ENCODE assay signal across 8 cellular contexts in genomic region chr4:55395529-55396304, GRCh38. TPM values are rescaled to one million over a fixed set of nuclear protein-coding genes. Genes with fewer than 3 reads are reported as not detected.
DNase-seq lines count a peak whose midpoint lies in the region; ATAC-seq and TF ChIP-seq lines count a peak whose summit lies in the region.

TSS of gene TMEM165 (plus strand) at chr4:55395957. CDS start at chr4:55396190, 233 bp downstream.

- POLR2A ChIA-PET in activated CD4-positive, alpha-beta memory T cell treated with anti-CD3 and anti-CD28 coated beads for 36 hours (lab: Charles Lee) = interaction anchor here (0.7 to 2.2 kb wide), 6 partner anchors 9 to 151 kb away, joined by 4 to 10 read pairs (median 4); partner anchors contain the start of genes CLOCK and SRD5A3

- peaks cover 0 to 2% (median 0%) of the 10 kb centered on the region in 7 donors for H3K9me3 Mint-ChIP-seq in CD4-positive, CD25-positive, alpha-beta regulatory T cell
- no peaks in the 10 kb centered on the region for H3K9me3 Mint-ChIP-seq in activated CD4-positive, alpha-beta memory T cell treated with anti-CD3 and anti-CD28 coated beads for 36 hours

- CTCF ChIA-PET in activated CD4-positive, alpha-beta memory T cell treated with anti-CD3 and anti-CD28 coated beads for 36 hours (lab: Charles Lee) = interaction anchor here (0.5 to 5.0 kb wide), 10 partner anchors 10 to 598 kb away, joined by 3 to 53 read pairs (median 4); partner anchors contain the start of genes CEP135 and SRD5A3

- DNase-seq in CD4-positive, CD25-positive, alpha-beta regulatory T cell = peak; percentile 86 to 95 (median 91)
- peak; percentile 89 for DNase-seq in NCI-H82 (lab: John Stamatoyannopoulos, UW)
- peak; percentile 94 for DNase-seq in activated CD4-positive, alpha-beta memory T cell treated with anti-CD3 and anti-CD28 coated beads for 36 hours
- DNase-seq in dermis microvascular lymphatic vessel endothelial cell (ENCODE audit: low read depth in 2 of 2) = peak; percentile 58 to 91
- peak; percentile 96 to 97 (median 97) for DNase-seq in right lobe of liver
- DNase-seq in stimulated activated CD4-positive, alpha-beta T cell treated with anti-CD3 and anti-CD28 coated beads, Interleukin-4, amount 100 ng/mL, for 4 hours = peak; percentile 87 to 89

- H3K27ac Mint-ChIP-seq in CD4-positive, CD25-positive, alpha-beta regulatory T cell = peak within 1 kb of the TSS; percentile 97 to 100 (median 98)
- H3K27ac Mint-ChIP-seq in activated CD4-positive, alpha-beta memory T cell treated with anti-CD3 and anti-CD28 coated beads for 36 hours = peak within 1 kb of the TSS; percentile 93

- peak; percentile 94 for ATAC-seq in CD4-positive, CD25-positive, alpha-beta regulatory T cell (ENCODE audit: low read depth in 2 of 2)
- peak; percentile 94 for ATAC-seq in GM19452 (IDR thresholded peaks at IDR 0.05; ENCODE audit: unreplicated experiment)
- ATAC-seq in HG03575 (IDR thresholded peaks at IDR 0.05; ENCODE audit: extremely low read depth, insufficient number of reproducible peaks, low FRiP score, unreplicated experiment) = peak; percentile 55
- ATAC-seq in right lobe of liver = peak; percentile 97 to 100 (median 98)

- H3K4me3 ChIP-seq in CD4-positive, CD25-positive, alpha-beta regulatory T cell (ENCODE audit: low read depth, low read length) = peak within 1 kb of the TSS; percentile 95
- H3K4me3 ChIP-seq in right lobe of liver = peak within 1 kb of the TSS; percentile 84 to 98 (median 88)

- TF ChIP-seq CTCF in right lobe of liver (IDR thresholded peaks at IDR 0.05) = no peak

- H3K4me3 Mint-ChIP-seq in CD4-positive, CD25-positive, alpha-beta regulatory T cell = peak within 1 kb of the TSS; percentile 95 to 98 (median 97)
- peak within 1 kb of the TSS; percentile 90 for H3K4me3 Mint-ChIP-seq in activated CD4-positive, alpha-beta memory T cell treated with anti-CD3 and anti-CD28 coated beads for 36 hours

- no peaks in the 10 kb centered on the region for H3K36me3 ChIP-seq in CD4-positive, CD25-positive, alpha-beta regulatory T cell (ENCODE audit: control insufficient read depth, insufficient read depth, low read length)
- no peaks in the 10 kb centered on the region for H3K36me3 ChIP-seq in right lobe of liver

- peaks cover 7% of the 10 kb centered on the region for H3K36me3 Mint-ChIP-seq in CD4-positive, CD25-positive, alpha-beta regulatory T cell
- peaks cover 28% of the 10 kb centered on the region for H3K36me3 Mint-ChIP-seq in activated CD4-positive, alpha-beta memory T cell treated with anti-CD3 and anti-CD28 coated beads for 36 hours

- WGBS in right lobe of liver (ENCODE audit: insufficient coverage, low coverage, low lambda C conversion rate, missing lambda C conversion rate) = 0% methylated on average over 7 of the region's 95 CpGs

- H3K4me1 ChIP-seq in CD4-positive, CD25-positive, alpha-beta regulatory T cell (ENCODE audit: control insufficient read depth, insufficient read depth, low read length, poor library complexity, severe bottlenecking) = peaks cover 38% of the 10 kb centered on the region
- H3K4me1 ChIP-seq in right lobe of liver = peaks cover 0 to 23% (median 0%) of the 10 kb centered on the region in 4 donors

- H3K27me3 ChIP-seq in CD4-positive, CD25-positive, alpha-beta regulatory T cell (ENCODE audit: control insufficient read depth, insufficient read depth, low read length) = no peaks in the 10 kb centered on the region
- no peaks in the 10 kb centered on the region for H3K27me3 ChIP-seq in right lobe of liver

- intact Hi-C loops in activated CD4-positive, alpha-beta memory T cell treated with anti-CD3 and anti-CD28 coated beads for 36 hours (cut with micrococcal nuclease) = loop anchor here (1.0 to 5.0 kb wide), 7 partner anchors 40 to 1042 kb away; partner anchors contain the start of genes EXOC1, PAICS, PPAT and SRD5A3
- intact Hi-C loops in right lobe of liver (cut with DNase I) = no loop called here

- TF ChIP-seq POLR2A in right lobe of liver (IDR thresholded peaks at IDR 0.05) = peak; percentile 97

- H3K9me3 ChIP-seq in CD4-positive, CD25-positive, alpha-beta regulatory T cell (ENCODE audit: control insufficient read depth in 2 of 2, low read length in 2 of 2) = no peaks in the 10 kb centered on the region
- no peaks in the 10 kb centered on the region for H3K9me3 ChIP-seq in right lobe of liver

- H3K4me1 Mint-ChIP-seq in CD4-positive, CD25-positive, alpha-beta regulatory T cell = peaks cover 22 to 48% (median 35%) of the 10 kb centered on the region in 4 donors
- H3K4me1 Mint-ChIP-seq in activated CD4-positive, alpha-beta memory T cell treated with anti-CD3 and anti-CD28 coated beads for 36 hours (ENCODE audit: low read depth) = peaks cover 30% of the 10 kb centered on the region

- H3K27ac ChIP-seq in CD4-positive, CD25-positive, alpha-beta regulatory T cell (ENCODE audit: insufficient read depth, low read length, poor library complexity, severe bottlenecking) = peak within 1 kb of the TSS; percentile 90
- H3K27ac ChIP-seq in right lobe of liver = peak within 1 kb of the TSS; percentile 88 to 97 (median 94)

- H3K27me3 Mint-ChIP-seq in CD4-positive, CD25-positive, alpha-beta regulatory T cell = peaks cover 5% of the 10 kb centered on the region
- no peaks in the 10 kb centered on the region for H3K27me3 Mint-ChIP-seq in activated CD4-positive, alpha-beta memory T cell treated with anti-CD3 and anti-CD28 coated beads for 36 hours

RNA-seq across cellular contexts. Expression of gene TMEM165, which starts in this region (rescaled TPM):
- total RNA-seq in CD4-positive, CD25-positive, alpha-beta regulatory T cell = 44.0 TPM
- polyA plus RNA-seq in CD4-positive, CD25-positive, alpha-beta regulatory T cell = 10 to 100 TPM; 34.5 to 50.1 (median 44.7) TPM
- total RNA-seq in activated CD4-positive, alpha-beta memory T cell treated with anti-CD3 and anti-CD28 coated beads for 36 hours = 10 to 100 TPM; 50.4 to 56.8 TPM
- 88.3 and 98.1 TPM in 2 replicates for total RNA-seq in dermis microvascular lymphatic vessel endothelial cell
- total RNA-seq in right lobe of liver = 10 to 100 TPM; 13.3 to 53.0 (median 23.0) TPM

Comparison
In these comparisons a context has a peak if more than half of its experiments do, and no peak if none do; other contexts are left out.
1. Peak in every context shown above with its lines: DNase-seq, ATAC-seq, H3K4me3 ChIP-seq and H3K27ac ChIP-seq.